20 cellular contexts compared by ENCODE assay signal in genomic region chr2:234300393-234300792, GRCh38.
DNase-seq lines count a peak whose midpoint lies in the region; ATAC-seq and TF ChIP-seq lines count a peak whose summit lies in the region.
"Had no signal": no experiment of that assay in that cellular context is flagged by ENCODE, and none has a peak within 500 bp of the region (broad histone marks: within the 10 kb centered on the region; RNA-seq: fewer than 3 reads in every experiment).

No MANE protein-coding gene starts in this region.

- TF ChIP-seq CTCF in natural killer cell (IDR thresholded peaks at IDR 0.05) = no peak

- peaks cover 13% of the 10 kb centered on the region for H3K36me3 Mint-ChIP-seq in T-helper 1 cell treated with Interleukin-12 subunit alpha and Interleukin-12 subunit beta and Interleukin-4 antibody, amounts not matched to agents 30 μg/mL and 1 μg/mL, for 36 hours (ENCODE audit: low read depth)
- peaks cover 5% of the 10 kb centered on the region for H3K36me3 Mint-ChIP-seq in natural killer cell treated with Interleukin-12 subunit alpha and Interleukin-12 subunit beta and Interleukin-15 and Interleukin-18, amount 100 ng/mL, for 72 hours
- H3K36me3 Mint-ChIP-seq in natural killer cell = no peaks in the 10 kb centered on the region
- peaks cover 11% of the 10 kb centered on the region for H3K36me3 Mint-ChIP-seq in activated naive CD8-positive, alpha-beta T cell treated with anti-CD3 and anti-CD28 coated beads for 36 hours

- no peaks in the 10 kb centered on the region for H3K9me3 Mint-ChIP-seq in T-helper 1 cell treated with Interleukin-12 subunit alpha and Interleukin-12 subunit beta and Interleukin-4 antibody, amounts not matched to agents 30 μg/mL and 1 μg/mL, for 36 hours
- no peaks in the 10 kb centered on the region for H3K9me3 Mint-ChIP-seq in natural killer cell treated with Interleukin-12 subunit alpha and Interleukin-12 subunit beta and Interleukin-15 and Interleukin-18, amount 100 ng/mL, for 72 hours
- no peaks in the 10 kb centered on the region for H3K9me3 Mint-ChIP-seq in natural killer cell
- H3K9me3 Mint-ChIP-seq in activated naive CD8-positive, alpha-beta T cell treated with anti-CD3 and anti-CD28 coated beads for 36 hours = peaks cover 1% of the 10 kb centered on the region
- H3K9me3 Mint-ChIP-seq: H9 had no signal

- H3K27ac Mint-ChIP-seq in T-helper 1 cell treated with Interleukin-12 subunit alpha and Interleukin-12 subunit beta and Interleukin-4 antibody, amounts not matched to agents 30 μg/mL and 1 μg/mL, for 36 hours = peak overlapping the region; percentile 28
- H3K27ac Mint-ChIP-seq in natural killer cell treated with Interleukin-12 subunit alpha and Interleukin-12 subunit beta and Interleukin-15 and Interleukin-18, amount 100 ng/mL, for 72 hours = peak overlapping the region in 1 of 2 donors; percentile 26
- peak overlapping the region in 1 of 2 donors; percentile 60 for H3K27ac Mint-ChIP-seq in natural killer cell
- peak overlapping the region; percentile 25 for H3K27ac Mint-ChIP-seq in activated naive CD8-positive, alpha-beta T cell treated with anti-CD3 and anti-CD28 coated beads for 36 hours
- H3K27ac Mint-ChIP-seq: H9 had no signal

- no peak overlapping the region for H3K4me3 Mint-ChIP-seq in T-helper 1 cell treated with Interleukin-12 subunit alpha and Interleukin-12 subunit beta and Interleukin-4 antibody, amounts not matched to agents 30 μg/mL and 1 μg/mL, for 36 hours
- H3K4me3 Mint-ChIP-seq in natural killer cell treated with Interleukin-12 subunit alpha and Interleukin-12 subunit beta and Interleukin-15 and Interleukin-18, amount 100 ng/mL, for 72 hours = no peak overlapping the region
- H3K4me3 Mint-ChIP-seq in natural killer cell = no peak overlapping the region
- H3K4me3 Mint-ChIP-seq in activated naive CD8-positive, alpha-beta T cell treated with anti-CD3 and anti-CD28 coated beads for 36 hours = no peak overlapping the region
- H3K4me3 Mint-ChIP-seq: H9 had no signal

- no peaks in the 10 kb centered on the region for H3K27me3 Mint-ChIP-seq in T-helper 1 cell treated with Interleukin-12 subunit alpha and Interleukin-12 subunit beta and Interleukin-4 antibody, amounts not matched to agents 30 μg/mL and 1 μg/mL, for 36 hours (ENCODE audit: low read depth)
- H3K27me3 Mint-ChIP-seq in natural killer cell treated with Interleukin-12 subunit alpha and Interleukin-12 subunit beta and Interleukin-15 and Interleukin-18, amount 100 ng/mL, for 72 hours = no peaks in the 10 kb centered on the region
- no peaks in the 10 kb centered on the region for H3K27me3 Mint-ChIP-seq in natural killer cell (ENCODE audit: low read depth in 2 of 2)
- no peaks in the 10 kb centered on the region for H3K27me3 Mint-ChIP-seq in activated naive CD8-positive, alpha-beta T cell treated with anti-CD3 and anti-CD28 coated beads for 36 hours

- peaks cover 57% of the 10 kb centered on the region for H3K4me1 Mint-ChIP-seq in T-helper 1 cell treated with Interleukin-12 subunit alpha and Interleukin-12 subunit beta and Interleukin-4 antibody, amounts not matched to agents 30 μg/mL and 1 μg/mL, for 36 hours (ENCODE audit: low read depth)
- peaks cover 31 to 44% of the 10 kb centered on the region in 2 donors for H3K4me1 Mint-ChIP-seq in natural killer cell treated with Interleukin-12 subunit alpha and Interleukin-12 subunit beta and Interleukin-15 and Interleukin-18, amount 100 ng/mL, for 72 hours (ENCODE audit: low read depth in 2 of 2)
- peaks cover 49 to 72% of the 10 kb centered on the region in 2 donors for H3K4me1 Mint-ChIP-seq in natural killer cell
- H3K4me1 Mint-ChIP-seq in activated naive CD8-positive, alpha-beta T cell treated with anti-CD3 and anti-CD28 coated beads for 36 hours = peaks cover 67% of the 10 kb centered on the region

- ATAC-seq in natural killer cell treated with Interleukin-12 subunit alpha and Interleukin-12 subunit beta and Interleukin-15 and Interleukin-18, amount 100 ng/mL, for 72 hours = no peak
- ATAC-seq in natural killer cell (no peak), GM18498 (IDR thresholded peaks at IDR 0.05; ENCODE audit: unreplicated experiment) (no peak), HG02884 (IDR thresholded peaks at IDR 0.05; ENCODE audit: unreplicated experiment) (no peak), GM18505 (IDR thresholded peaks at IDR 0.05; ENCODE audit: unreplicated experiment) (no peak)
- ATAC-seq: psoas muscle had no signal

- TF ChIP-seq POLR2A in GM18505 (IDR thresholded peaks at IDR 0.05; ENCODE audit: borderline replicate concordance, extremely low read depth, insufficient read depth, insufficient read length) = no peak

- DNase-seq in T-helper 1 cell = no peak
- DNase-seq in natural killer cell treated with Interleukin-12 subunit alpha and Interleukin-12 subunit beta and Interleukin-15 and Interleukin-18, amount 100 ng/mL, for 72 hours (ENCODE audit: low spot score) = peak; percentile 58
- DNase-seq in natural killer cell = no peak
- DNase-seq in activated naive CD8-positive, alpha-beta T cell treated with anti-CD3 and anti-CD28 coated beads for 36 hours = no peak
- DNase-seq: Caco-2; effector CD8-positive, alpha-beta T cell; erythroblast; H9; Kasumi-1; NCI-H1048; NCI-H187; NCI-H526; nucleus accumbens; psoas muscle; transverse colon; WERI-Rb-1 had no signal

- intact Hi-C loops in natural killer cell (cut with micrococcal nuclease) = no loop called here
